In the genomic region with DNA sequence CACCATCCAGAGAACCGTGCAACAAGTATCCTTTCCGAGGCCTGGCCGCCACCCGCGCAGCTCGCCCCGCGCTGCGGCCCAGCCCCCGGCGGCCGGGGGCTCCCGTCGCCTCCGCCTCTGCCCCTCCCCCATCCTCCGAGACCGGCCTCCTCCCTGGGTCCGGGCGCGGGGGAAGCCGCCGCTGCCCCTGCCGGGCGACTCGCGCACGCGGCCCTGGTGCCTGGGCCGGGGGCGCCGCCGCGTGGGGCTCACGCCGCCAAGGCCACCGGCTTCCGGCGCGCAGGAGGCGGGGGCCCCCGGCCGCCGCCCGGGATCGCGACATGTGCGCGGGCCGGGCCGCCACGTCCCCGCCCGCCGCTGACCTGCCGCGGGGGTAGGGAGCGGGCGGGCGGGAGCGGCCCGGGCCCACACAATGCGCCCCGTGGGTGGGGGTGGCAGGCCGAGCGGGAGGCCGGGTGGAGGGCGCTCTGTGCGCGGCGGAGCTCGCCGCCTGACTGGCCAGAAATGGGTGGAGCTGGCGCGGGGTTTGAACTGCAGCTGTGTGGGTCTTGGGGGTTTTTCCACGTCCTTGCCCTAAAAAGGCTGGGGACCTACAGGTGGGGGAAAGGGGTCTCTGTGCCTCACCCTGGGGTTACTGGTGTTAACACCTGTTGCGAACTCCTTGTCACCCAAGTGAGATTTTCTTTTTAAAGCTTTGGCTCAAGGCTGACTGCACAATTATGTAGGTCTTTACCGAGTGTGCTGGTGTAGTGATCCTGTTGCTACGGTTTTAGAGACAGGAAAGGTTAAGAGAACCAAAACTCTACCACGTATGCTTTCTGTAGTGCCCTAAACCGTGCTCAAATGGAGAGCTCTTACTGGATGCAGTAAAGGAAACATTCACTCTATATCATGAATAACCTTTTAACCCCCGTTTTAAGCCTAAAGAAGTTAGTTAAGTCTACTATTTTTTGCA, we compare ENCODE assay signal across 9 cellular contexts. TPM values are rescaled to one million over a fixed set of nuclear protein-coding genes. Genes with fewer than 3 reads are reported as not detected.
DNase-seq lines count a peak whose midpoint lies in the region; ATAC-seq, FAIRE-seq and TF ChIP-seq lines count a peak whose summit lies in the region.
"Had no signal": no experiment of that assay in that cellular context is flagged by ENCODE, and none has a peak within 500 bp of the region (broad histone marks: within the 10 kb centered on the region; RNA-seq: fewer than 3 reads in every experiment).

No MANE protein-coding gene starts in this region.

- TF ChIP-seq POLR2A in transverse colon (IDR thresholded peaks at IDR 0.05): no peak

- H3K27ac Mint-ChIP-seq in activated naive CD4-positive, alpha-beta T cell treated with anti-CD3 and anti-CD28 coated beads, Interleukin-2, amount 10 ng/mL, durations not matched to agents 7 days and 5 days: peak overlapping the region; percentile 98

- peak; percentile 41 for ATAC-seq in GM18861 (IDR thresholded peaks at IDR 0.05; ENCODE audit: unreplicated experiment)
- peak; percentile 50 for ATAC-seq in HG03095 (IDR thresholded peaks at IDR 0.05; ENCODE audit: unreplicated experiment)
- ATAC-seq in Right ventricle myocardium inferior: peak; percentile 59
- ATAC-seq in pancreas: peak; percentile 59 to 76 (median 68)

- H3K4me3 Mint-ChIP-seq in activated naive CD4-positive, alpha-beta T cell treated with anti-CD3 and anti-CD28 coated beads, Interleukin-2, amount 10 ng/mL, durations not matched to agents 7 days and 5 days: peak overlapping the region; percentile 97

- in situ Hi-C loops in transverse colon (cut with MboI; ENCODE audit: low pct_ligation_motif_present in 1 of 4, low pct_unique_long_range_greater_than_20kb in 1 of 4, low sequenced_read_pairs in 3 of 4): loop anchor here in 1 of 4 donors (25.0 kb wide), 1 partner anchor 236 kb away; no protein-coding TSS in a partner anchor

- peaks cover 49% of the 10 kb centered on the region for H3K4me1 Mint-ChIP-seq in activated naive CD4-positive, alpha-beta T cell treated with anti-CD3 and anti-CD28 coated beads, Interleukin-2, amount 10 ng/mL, durations not matched to agents 7 days and 5 days

- peak overlapping the region; percentile 54 to 87 (median 68) for H3K4me3 ChIP-seq in pancreas
- peak overlapping the region; percentile 68 to 91 (median 86) for H3K4me3 ChIP-seq in transverse colon

- H3K36me3 ChIP-seq in pancreas: no peaks in the 10 kb centered on the region
- peaks cover 0 to 4% (median 0%) of the 10 kb centered on the region in 4 donors for H3K36me3 ChIP-seq in transverse colon

- H3K9me3 ChIP-seq in pancreas (peaks cover 0 to 2% (median 0%) of the 10 kb centered on the region in 4 donors), transverse colon (no peaks in the 10 kb centered on the region)

- TF ChIP-seq CTCF in pancreas (IDR thresholded peaks at IDR 0.05): no peak
- TF ChIP-seq CTCF in transverse colon (IDR thresholded peaks at IDR 0.05): no peak

- H3K36me3 Mint-ChIP-seq in activated naive CD4-positive, alpha-beta T cell treated with anti-CD3 and anti-CD28 coated beads, Interleukin-2, amount 10 ng/mL, durations not matched to agents 7 days and 5 days: peaks cover 21% of the 10 kb centered on the region

- peak; percentile 73 for DNase-seq in AG20443 (ENCODE audit: low spot score)
- DNase-seq in RPMI8226: peak; percentile 75
- DNase-seq in activated naive CD4-positive, alpha-beta T cell treated with anti-CD3 and anti-CD28 coated beads, Interleukin-2, amount 10 ng/mL, durations not matched to agents 7 days and 5 days: peak; percentile 67
- peak; percentile 81 for DNase-seq in Right ventricle myocardium inferior (ENCODE audit: missing footprints)
- peak; percentile 45 to 79 (median 66) for DNase-seq in pancreas
- peak; percentile 57 for DNase-seq in transverse colon

- peaks cover 4% of the 10 kb centered on the region for H3K27me3 Mint-ChIP-seq in activated naive CD4-positive, alpha-beta T cell treated with anti-CD3 and anti-CD28 coated beads, Interleukin-2, amount 10 ng/mL, durations not matched to agents 7 days and 5 days

- intact Hi-C loops in Right ventricle myocardium inferior (cut with DNase I): loop anchor here (1.0 kb wide), 1 partner anchor 32 kb away; a partner anchor contains a TSS
- intact Hi-C loops in pancreas (cut with DNase I): no loop called here
- intact Hi-C loops in transverse colon (cut with DNase I; ENCODE audit: low total_unique reads): no loop called here

- WGBS in pancreas, 2 donors: 0 to 1% methylated on average over 77 to 81 of the region's 81 CpGs
- 0 to 1% methylated on average over 4 to 51 of the region's 81 CpGs for WGBS in transverse colon (ENCODE audit: low coverage in 1 of 2), 2 donors

- no peak for TF ChIP-seq EP300 in transverse colon (IDR thresholded peaks at IDR 0.05; ENCODE audit: low read depth)

- no peaks in the 10 kb centered on the region for H3K27me3 ChIP-seq in pancreas
- H3K27me3 ChIP-seq in transverse colon: no peaks in the 10 kb centered on the region

- CTCF ChIA-PET in activated naive CD4-positive, alpha-beta T cell treated with anti-CD3 and anti-CD28 coated beads, Interleukin-2, amount 10 ng/mL, durations not matched to agents 7 days and 5 days (lab: Charles Lee): interaction anchor here (0.7 to 2.4 kb wide), 4 partner anchors 15 to 483 kb away, joined by 3 to 7 read pairs (median 4); no protein-coding TSS in a partner anchor

- FAIRE-seq in pancreas (lab: Jason Lieb, UNC): no peak
- FAIRE-seq: TTC549 had no signal

- H3K27ac ChIP-seq in pancreas (peak overlapping the region; percentile 85 to 91 (median 86)), transverse colon (peak overlapping the region; percentile 87 to 99 (median 94))

- no peaks in the 10 kb centered on the region for H3K9me3 Mint-ChIP-seq in activated naive CD4-positive, alpha-beta T cell treated with anti-CD3 and anti-CD28 coated beads, Interleukin-2, amount 10 ng/mL, durations not matched to agents 7 days and 5 days

- H3K4me1 ChIP-seq in pancreas (peaks cover 7 to 56% (median 33%) of the 10 kb centered on the region in 3 donors), transverse colon (peaks cover 9 to 59% (median 41%) of the 10 kb centered on the region in 4 donors)

RNA-seq across cellular contexts. Expression of a gene that starts 32.3 kb away (rescaled TPM):
- total RNA-seq in Right ventricle myocardium inferior: 66.8 TPM
- 10 to 100 TPM; 37.9 to 58.9 (median 48.2) TPM for total RNA-seq in pancreas
- 10 to 100 TPM in 1 of 2 donors, 1 to 10 TPM in 1; 5.5 to 11.2 TPM for polyA plus RNA-seq in pancreas
- total RNA-seq in transverse colon: 100 to 1,000 TPM in 2 of 4 donors, 10 to 100 TPM in 2; 30.3 to 391 (median 102) TPM

Comparison
In these comparisons a context has a peak if more than half of its experiments do, and no peak if none do; other contexts are left out.
1. Peak in every context shown above with its lines: DNase-seq, ATAC-seq, H3K4me3 ChIP-seq and H3K27ac ChIP-seq.